In genomic region chr11:57668467-57668890, GRCh38 we compare ENCODE assay signal across 1 cellular context.
TF ChIP-seq lines count a peak whose summit lies in the region.

No MANE protein-coding gene starts in this region.

TF ChIP-seq in HepG2, 621 proteins besides CTCF, POLR2A, EP300 and RAD21 (continued from another document):
- TF ChIP-seq KMT2A (CRISPR knock-in tag; IDR thresholded peaks at IDR 0.05) (no peak), ZNF652 (CRISPR knock-in tag; IDR thresholded peaks at IDR 0.05; ENCODE audit: borderline replicate concordance, low read depth) (no peak), GTF3A (CRISPR knock-in tag; conservative IDR thresholded peaks at IDR 0.05) (0 out of 2 replicates have a peak, but pooled peaks have one; percentile 3), HMGXB4 (CRISPR knock-in tag; IDR thresholded peaks at IDR 0.05; ENCODE audit: borderline replicate concordance in 1 of 2, low read depth in 1 of 2) (peak in 1 of 2 experiments; percentile 15; a peak in 1 of 4 replicates), ZFP37 (CRISPR knock-in tag; IDR thresholded peaks at IDR 0.05; ENCODE audit: borderline replicate concordance) (no peak), ZNF761 (CRISPR knock-in tag; conservative IDR thresholded peaks at IDR 0.05) (0 out of 2 replicates have a peak, but pooled peaks have one; percentile 9), RARG (CRISPR knock-in tag; IDR thresholded peaks at IDR 0.05; ENCODE audit: low read depth) (no peak), ZNF20 (CRISPR knock-in tag; IDR thresholded peaks at IDR 0.05) (0 out of 2 replicates have a peak, but pooled peaks have one; percentile 63), HDAC6 (IDR thresholded peaks at IDR 0.05; ENCODE audit: low read depth, low read length) (no peak), ZNF776 (CRISPR knock-in tag; IDR thresholded peaks at IDR 0.05) (no peak), KLF6 (CRISPR knock-in tag; IDR thresholded peaks at IDR 0.05) (no peak), ZNF615 (CRISPR knock-in tag; IDR thresholded peaks at IDR 0.05; ENCODE audit: borderline replicate concordance) (no peak), ZNF678 (CRISPR knock-in tag; IDR thresholded peaks at IDR 0.05) (no peak), ZNF280D (CRISPR knock-in tag; IDR thresholded peaks at IDR 0.05) (no peak), ZFP41 (CRISPR knock-in tag; IDR thresholded peaks at IDR 0.05; ENCODE audit: borderline replicate concordance) (no peak), NFE2L2 (IDR thresholded peaks at IDR 0.05; ENCODE audit: low read length) (no peak), MLXIP (CRISPR knock-in tag; IDR thresholded peaks at IDR 0.05; ENCODE audit: borderline replicate concordance) (no peak), ARNTL (CRISPR knock-in tag; IDR thresholded peaks at IDR 0.05) (0 out of 2 replicates have a peak, but pooled peaks have one; percentile 5), SMAD9 (CRISPR knock-in tag; IDR thresholded peaks at IDR 0.05) (no peak), ATAD3A (CRISPR knock-in tag; IDR thresholded peaks at IDR 0.05) (no peak), KAT2B (IDR thresholded peaks at IDR 0.05; ENCODE audit: borderline replicate concordance, low read depth, low read length) (no peak), ISX (CRISPR knock-in tag; conservative IDR thresholded peaks at IDR 0.05) (no peak), RBM39 (IDR thresholded peaks at IDR 0.05; ENCODE audit: low read depth, low read length, poor library complexity, severe bottlenecking) (peak; percentile 6), ZNF275 (CRISPR knock-in tag; IDR thresholded peaks at IDR 0.05; ENCODE audit: borderline replicate concordance) (no peak), GTF2F1 (IDR thresholded peaks at IDR 0.05; ENCODE audit: low read length) (no peak), ZNF709 (CRISPR knock-in tag; IDR thresholded peaks at IDR 0.05) (no peak), ZNF225 (CRISPR knock-in tag; IDR thresholded peaks at IDR 0.05) (no peak), ZNF749 (CRISPR knock-in tag; IDR thresholded peaks at IDR 0.05; ENCODE audit: borderline replicate concordance) (no peak), ZNF10 (CRISPR knock-in tag; IDR thresholded peaks at IDR 0.05; ENCODE audit: borderline replicate concordance, low read depth) (no peak), TFAP4 (IDR thresholded peaks at IDR 0.05; ENCODE audit: borderline replicate concordance, low read depth) (no peak), ZBTB1 (CRISPR knock-in tag; IDR thresholded peaks at IDR 0.05; ENCODE audit: borderline replicate concordance) (no peak), ZNF33B (CRISPR knock-in tag; IDR thresholded peaks at IDR 0.05) (no peak), THAP9 (CRISPR knock-in tag; IDR thresholded peaks at IDR 0.05; ENCODE audit: borderline replicate concordance) (no peak), ZMAT3 (CRISPR knock-in tag; conservative IDR thresholded peaks at IDR 0.05) (no peak), CREBL2 (CRISPR knock-in tag; IDR thresholded peaks at IDR 0.05; ENCODE audit: borderline replicate concordance) (no peak), ETV5 (CRISPR knock-in tag; IDR thresholded peaks at IDR 0.05; ENCODE audit: borderline replicate concordance) (no peak; the same call in 1 of the 2 replicates), PRDM4 (CRISPR knock-in tag; IDR thresholded peaks at IDR 0.05; ENCODE audit: borderline replicate concordance) (no peak), ZNF782 (CRISPR knock-in tag; IDR thresholded peaks at IDR 0.05; ENCODE audit: borderline replicate concordance) (no peak), ZNF619 (CRISPR knock-in tag; IDR thresholded peaks at IDR 0.05) (no peak), HMG20A (CRISPR knock-in tag; IDR thresholded peaks at IDR 0.05; ENCODE audit: borderline replicate concordance) (no peak)
